Comparison of ENCODE assay signal across 24 cellular contexts in genomic region chr5:116898917-116899316, GRCh38.
DNase-seq lines count a peak whose midpoint lies in the region; ATAC-seq, FAIRE-seq and TF ChIP-seq lines count a peak whose summit lies in the region.
"Had no signal": no experiment of that assay in that cellular context is flagged by ENCODE, and none has a peak within 500 bp of the region (broad histone marks: within the 10 kb centered on the region; RNA-seq: fewer than 3 reads in every experiment).

No MANE protein-coding gene starts in this region.

- no TSS peak for BruUV-seq in GM12878 (replicated peaks; lab: Mats Ljungman, UMichigan)

- TF ChIP-seq POLR2A in GM12878 (IDR thresholded peaks at IDR 0.05; ENCODE audit: low read depth, low read length), result no peak

- TF ChIP-seq RAD21 in GM12878 (IDR thresholded peaks at IDR 0.05; ENCODE audit: insufficient read depth, low read depth, low read length), result no peak

- no peaks in the 10 kb centered on the region for H3K27me3 ChIP-seq in GM12878 (replicated peaks in 1 of 2; ENCODE audit: control insufficient read depth in 2 of 2, insufficient read depth in 2 of 2, low read length in 1 of 2)
- H3K27me3 ChIP-seq: thyroid gland had no signal

- no peak for TF ChIP-seq EP300 in GM12878 (IDR thresholded peaks at IDR 0.05; ENCODE audit: borderline replicate concordance in 1 of 2, control insufficient read depth in 1 of 2, low read depth in 2 of 2, low read length in 2 of 2)

- 18% methylated on average over 2 of the region's 2 CpGs for WGBS in GM12878 (ENCODE audit: insufficient coverage, insufficient replicate concordance, low lambda C conversion rate, missing lambda C conversion rate)

- SMC1A ChIA-PET in GM12878 (lab: Charles Lee; ENCODE audit: uncharacterized antibody, unreplicated experiment), result interaction anchor here (0.6 to 2.5 kb wide), 8 partner anchors 8 to 356 kb away, joined by 3 to 21 read pairs (median 3); no protein-coding TSS in a partner anchor

- no peaks in the 10 kb centered on the region for H3K36me3 ChIP-seq in GM12878 (ENCODE audit: control insufficient read depth in 2 of 2, insufficient read depth in 2 of 2, low read length in 1 of 2)
- H3K36me3 ChIP-seq: lower lobe of right lung, thyroid gland had no signal

- TF ChIP-seq CTCF in GM12878 (IDR thresholded peaks at IDR 0.05 in 2 of 3, conservative IDR thresholded peaks at IDR 0.05 in 1 of 3; ENCODE audit: control insufficient read depth in 2 of 3, extremely low read depth in 1 of 3, insufficient read depth in 1 of 3, low read depth in 3 of 3, low read length in 3 of 3), result no peak

- no peak overlapping the region for H3K4me3 ChIP-seq in GM12878
- H3K4me3 ChIP-seq: GM23338, lower lobe of right lung, psoas muscle, skin epidermis, thyroid gland had no signal

- peaks cover 3% of the 10 kb centered on the region; the same call in 1 of the 2 replicates for H3K4me1 ChIP-seq in GM12878 (ENCODE audit: control insufficient read depth, insufficient read depth, low read length)
- H3K4me1 ChIP-seq: lower lobe of right lung, psoas muscle had no signal

- in situ Hi-C loops in GM12878 (cut with MboI), result no loop called here

- H3K9me3 ChIP-seq in GM12878 (replicated peaks; ENCODE audit: control insufficient read depth, insufficient read depth, low read length), result no peaks in the 10 kb centered on the region
- H3K9me3 ChIP-seq: lower lobe of right lung, psoas muscle, thyroid gland had no signal

- RAD21 ChIA-PET in GM12878 (lab: Charles Lee; ENCODE audit: unreplicated experiment), result interaction anchor here (1.2 to 3.8 kb wide), 5 partner anchors 14 to 259 kb away, joined by 3 to 14 read pairs (median 4); no protein-coding TSS in a partner anchor

- POLR2A ChIA-PET in GM12878 (lab: Charles Lee), result no interaction called here

- no peaks in the 10 kb centered on the region for H3K79me2 ChIP-seq in GM12878 (ENCODE audit: control insufficient read depth, insufficient read depth, low read length)

- H3K27ac ChIP-seq in GM12878 (ENCODE audit: control insufficient read depth, insufficient read depth), result no peak overlapping the region
- H3K27ac ChIP-seq: lower lobe of right lung, psoas muscle, skin epidermis, thyroid gland had no signal

- no peak overlapping the region for H3K4me2 ChIP-seq in GM12878 (ENCODE audit: control insufficient read depth, insufficient read depth)
- H3K4me2 ChIP-seq: GM23338 had no signal

- intact Hi-C loops in GM12878 (cut with micrococcal nuclease; ENCODE audit: unreplicated experiment), result no loop called here

- DNase-seq in GM12878 (ENCODE audit: low read depth, low spot score), result no peak
- no peak for DNase-seq in amniotic stem cell (lab: John Stamatoyannopoulos, UW)
- no peak for DNase-seq in effector CD8-positive, alpha-beta T cell (lab: John Stamatoyannopoulos, UW)
- DNase-seq in NCI-H774 (lab: John Stamatoyannopoulos, UW), result no peak
- DNase-seq: activated CD4-positive, alpha-beta T cell treated with anti-CD3 and anti-CD28 coated beads for 48 hours; activated naive CD8-positive, alpha-beta T cell treated with anti-CD3 and anti-CD28 coated beads, Interleukin-2, amount 10 ng/mL, durations not matched to agents 7 days and 5 days; hippocampal formation; KBM-7; lower lobe of right lung; MV-4-11; NCI-H1694 treated with DMSO at 0.1 percent for 48 hours; PC-3; psoas muscle; stimulated activated CD4-positive, alpha-beta T cell treated with anti-CD3 and anti-CD28 coated beads, Interleukin-2, amount 100 ng/mL, for 24 hours; stimulated activated naive CD8-positive, alpha-beta T cell treated with anti-CD3 and anti-CD28 coated beads, Interleukin-15, Interleukin-2, amounts not matched to agents 100 U/mL and 50 U/mL, for 24 hours; thyroid gland had no signal

- no peak for FAIRE-seq in GM12878 (lab: Jason Lieb, UNC)
- FAIRE-seq: colon, endometrium, islet of Langerhans had no signal

- CTCF ChIA-PET in GM12878 (lab: Yijun Ruan, JAX), result interaction anchor here (1.4 to 1.7 kb wide), 2 partner anchors 12 to 13 kb away, joined by 4 to 6 read pairs; no protein-coding TSS in a partner anchor

- no peak overlapping the region for H3K9ac ChIP-seq in GM12878 (ENCODE audit: control insufficient read depth, insufficient read depth, low read length)

- H4K20me1 ChIP-seq in GM12878 (ENCODE audit: control insufficient read depth, insufficient read depth), result no peaks in the 10 kb centered on the region

- ATAC-seq in GM18858 (IDR thresholded peaks at IDR 0.05; ENCODE audit: unreplicated experiment) (peak; percentile 66), GM21526 (IDR thresholded peaks at IDR 0.05; ENCODE audit: low FRiP score, unreplicated experiment) (peak; percentile 59), HG03103 (IDR thresholded peaks at IDR 0.05; ENCODE audit: low read depth, unreplicated experiment) (peak; percentile 80), GM12878 (peak; percentile 51)
- ATAC-seq: GM23338; lower lobe of right lung; PC-3; psoas muscle; stimulated activated naive CD8-positive, alpha-beta T cell treated with anti-CD3 and anti-CD28 coated beads, Interleukin-15, Interleukin-2, amounts not matched to agents 100 U/mL and 50 U/mL, for 24 hours had no signal

- H2AFZ ChIP-seq in GM12878 (ENCODE audit: control insufficient read depth, low read depth, low read length), result peak overlapping the region; percentile 23; the same call in 1 of the 2 replicates
- H2AFZ ChIP-seq: GM23338 had no signal

TF ChIP-seq in GM12878, 131 proteins besides CTCF, POLR2A, EP300 and RAD21 (continues in another document):
- peak; percentile 62 for TF ChIP-seq ATF7 (IDR thresholded peaks at IDR 0.05; ENCODE audit: low read depth)
- TF ChIP-seq SMAD1 (IDR thresholded peaks at IDR 0.05; ENCODE audit: low read depth, partially characterized antibody), result no peak
- TF ChIP-seq, protein P1, sequence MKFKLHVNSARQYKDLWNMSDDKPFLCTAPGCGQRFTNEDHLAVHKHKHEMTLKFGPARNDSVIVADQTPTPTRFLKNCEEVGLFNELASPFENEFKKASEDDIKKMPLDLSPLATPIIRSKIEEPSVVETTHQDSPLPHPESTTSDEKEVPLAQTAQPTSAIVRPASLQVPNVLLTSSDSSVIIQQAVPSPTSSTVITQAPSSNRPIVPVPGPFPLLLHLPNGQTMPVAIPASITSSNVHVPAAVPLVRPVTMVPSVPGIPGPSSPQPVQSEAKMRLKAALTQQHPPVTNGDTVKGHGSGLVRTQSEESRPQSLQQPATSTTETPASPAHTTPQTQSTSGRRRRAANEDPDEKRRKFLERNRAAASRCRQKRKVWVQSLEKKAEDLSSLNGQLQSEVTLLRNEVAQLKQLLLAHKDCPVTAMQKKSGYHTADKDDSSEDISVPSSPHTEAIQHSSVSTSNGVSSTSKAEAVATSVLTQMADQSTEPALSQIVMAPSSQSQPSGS (IDR thresholded peaks at IDR 0.05; ENCODE audit: low read length), result peak; percentile 15; the same call in 1 of the 2 replicates
- TF ChIP-seq PML (IDR thresholded peaks at IDR 0.05; ENCODE audit: low read length), result no peak
- TF ChIP-seq MTA2 (IDR thresholded peaks at IDR 0.05; ENCODE audit: low read depth), result peak; percentile 56; the same call in 1 of the 2 replicates
- no peak for TF ChIP-seq JUNB (IDR thresholded peaks at IDR 0.05)
- TF ChIP-seq TBL1XR1 (IDR thresholded peaks at IDR 0.05; ENCODE audit: low read depth, low read length), result no peak
- no peak for TF ChIP-seq SMARCA5 (IDR thresholded peaks at IDR 0.05)
- TF ChIP-seq YBX1 (IDR thresholded peaks at IDR 0.05), result no peak
- no peak for TF ChIP-seq NRF1 (conservative IDR thresholded peaks at IDR 0.05; ENCODE audit: low read depth, low read length)
- TF ChIP-seq CREB1 (IDR thresholded peaks at IDR 0.05; ENCODE audit: low read depth), result no peak
- TF ChIP-seq ATF3 (IDR thresholded peaks at IDR 0.05; ENCODE audit: borderline replicate concordance, extremely low read depth, low read depth, low read length), result no peak
- TF ChIP-seq, protein P2, sequence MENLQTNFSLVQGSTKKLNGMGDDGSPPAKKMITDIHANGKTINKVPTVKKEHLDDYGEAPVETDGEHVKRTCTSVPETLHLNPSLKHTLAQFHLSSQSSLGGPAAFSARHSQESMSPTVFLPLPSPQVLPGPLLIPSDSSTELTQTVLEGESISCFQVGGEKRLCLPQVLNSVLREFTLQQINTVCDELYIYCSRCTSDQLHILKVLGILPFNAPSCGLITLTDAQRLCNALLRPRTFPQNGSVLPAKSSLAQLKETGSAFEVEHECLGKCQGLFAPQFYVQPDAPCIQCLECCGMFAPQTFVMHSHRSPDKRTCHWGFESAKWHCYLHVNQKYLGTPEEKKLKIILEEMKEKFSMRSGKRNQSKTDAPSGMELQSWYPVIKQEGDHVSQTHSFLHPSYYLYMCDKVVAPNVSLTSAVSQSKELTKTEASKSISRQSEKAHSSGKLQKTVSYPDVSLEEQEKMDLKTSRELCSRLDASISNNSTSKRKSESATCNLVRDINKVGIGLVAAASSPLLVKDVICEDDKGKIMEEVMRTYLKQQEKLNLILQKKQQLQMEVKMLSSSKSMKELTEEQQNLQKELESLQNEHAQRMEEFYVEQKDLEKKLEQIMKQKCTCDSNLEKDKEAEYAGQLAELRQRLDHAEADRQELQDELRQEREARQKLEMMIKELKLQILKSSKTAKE (IDR thresholded peaks at IDR 0.05; ENCODE audit: low read depth, poor library complexity, severe bottlenecking), result peak; percentile 68
- TF ChIP-seq ESRRA (IDR thresholded peaks at IDR 0.05; ENCODE audit: low read length), result no peak
- TF ChIP-seq MEF2B (IDR thresholded peaks at IDR 0.05; ENCODE audit: partially characterized antibody, poor library complexity, severe bottlenecking), result peak; percentile 87
- TF ChIP-seq ZZZ3 (IDR thresholded peaks at IDR 0.05; ENCODE audit: control insufficient read depth, insufficient read length, low read depth), result no peak
